In the genomic region with DNA sequence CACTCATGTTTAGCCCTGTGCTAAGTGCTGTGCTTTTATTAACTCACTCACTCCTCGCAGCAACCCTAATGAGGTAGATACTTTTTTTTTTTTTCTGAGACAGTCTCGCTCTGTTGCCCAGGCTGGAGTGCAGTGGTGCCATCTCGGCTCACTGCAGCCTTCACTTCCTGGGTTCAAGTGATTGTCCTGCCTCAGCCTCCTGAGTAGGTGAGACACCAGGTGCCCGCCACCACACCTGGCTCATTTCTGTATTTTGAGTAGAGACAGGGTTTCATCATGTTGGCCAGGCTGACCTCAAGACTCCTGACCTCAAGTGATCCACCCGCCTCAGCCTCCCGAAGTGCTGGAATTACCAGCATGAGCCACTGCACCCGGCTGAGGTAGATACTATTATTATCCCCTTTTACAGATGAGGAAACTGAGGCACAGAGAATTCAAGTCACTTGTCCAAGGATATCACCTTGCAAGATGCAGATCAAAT, we compare ENCODE assay signal across 9 cellular contexts. TPM values are rescaled to one million over a fixed set of nuclear protein-coding genes. Genes with fewer than 3 reads are reported as not detected.
DNase-seq lines count a peak whose midpoint lies in the region; ATAC-seq, FAIRE-seq and TF ChIP-seq lines count a peak whose summit lies in the region.
"Had no signal": no experiment of that assay in that cellular context is flagged by ENCODE, and none has a peak within 500 bp of the region (broad histone marks: within the 10 kb centered on the region; RNA-seq: fewer than 3 reads in every experiment).

No MANE protein-coding gene starts in this region.

- H4K8ac ChIP-seq in IMR-90 (ENCODE audit: low read depth in 2 of 2, low read length in 2 of 2), result peak overlapping the region in 1 of 2 experiments; percentile 13; a peak in 1 of 4 replicates

- no peak overlapping the region; the same call in 1 of the 2 replicates for H3K14ac ChIP-seq in IMR-90 (replicated peaks; ENCODE audit: low read depth, low read length)

- peaks cover 20% of the 10 kb centered on the region; the same call in 1 of the 2 replicates for H4K20me1 ChIP-seq in IMR-90 (ENCODE audit: insufficient read depth, low read length)

- H3K36me3 ChIP-seq in ACC112 (ENCODE audit: insufficient read depth, low read length) (no peaks in the 10 kb centered on the region), IMR-90 (ENCODE audit: control insufficient read depth, insufficient read depth, low read length) (peaks cover 16% of the 10 kb centered on the region; the same call in 1 of the 2 replicates), colonic mucosa (no peaks in the 10 kb centered on the region)

- 100% methylated on average over 1 of the region's 7 CpGs; no CpG with 5 or more reads in 1 of the 2 experiments for WGBS in IMR-90 (ENCODE audit: extremely low coverage in 2 of 2, insufficient read length in 1 of 2), 2 experiments

- FAIRE-seq in D721Med (lab: Jason Lieb, UNC), result no peak

- no peak overlapping the region for H3K18ac ChIP-seq in IMR-90 (ENCODE audit: low read depth, low read length)

- H3K9me1 ChIP-seq in IMR-90 (ENCODE audit: insufficient read depth, low read length), result peaks cover 14% of the 10 kb centered on the region; the same call in 1 of the 2 replicates

- intact Hi-C loops in IMR-90 (cut with micrococcal nuclease), result loop anchor here (5.0 kb wide), 1 partner anchor 78 kb away; the partner anchor contains the start of gene EGLN2
- intact Hi-C loops in colonic mucosa (cut with DNase I), result no loop called here

- H3K27me3 Mint-ChIP-seq in natural killer cell treated with Interleukin-12 subunit alpha and Interleukin-12 subunit beta and Interleukin-15 and Interleukin-18, amount 100 ng/mL, for 72 hours, result no peaks in the 10 kb centered on the region

- dilution Hi-C loops in IMR-90 (cut with HindIII; ENCODE audit: low sequenced_read_pairs, unreplicated experiment), result no loop called here

- H3K4me1 ChIP-seq in ACC112 (ENCODE audit: control insufficient read depth, insufficient read depth, low read length, unreplicated experiment) (peaks cover 15% of the 10 kb centered on the region), IMR-90 (ENCODE audit: control insufficient read depth, insufficient read depth, low read length) (peaks cover 9% of the 10 kb centered on the region), colonic mucosa (peaks cover 12% of the 10 kb centered on the region)

- ATAC-seq in IMR-90 (ENCODE audit: low read depth) (no peak), GM21528 (IDR thresholded peaks at IDR 0.05; ENCODE audit: low FRiP score, unreplicated experiment) (no peak)
- ATAC-seq in natural killer cell treated with Interleukin-12 subunit alpha and Interleukin-12 subunit beta and Interleukin-15 and Interleukin-18, amount 100 ng/mL, for 72 hours, result no peak

- H2BK120ac ChIP-seq in IMR-90 (ENCODE audit: low read depth, low read length), result no peak overlapping the region

- no TSS peak for BruUV-seq in IMR-90 (replicated peaks; lab: Mats Ljungman, UMichigan)

- peak overlapping the region; percentile 85 for H3K4me3 ChIP-seq in ACC112 (ENCODE audit: low read depth, low read length)
- peak overlapping the region; percentile 86 for H3K4me3 ChIP-seq in IMR-90 (ENCODE audit: insufficient read depth, low read depth, low read length)
- H3K4me3 ChIP-seq in colonic mucosa, result peak overlapping the region; percentile 59

- no peak for DNase-seq in IMR-90
- DNase-seq in colonic mucosa, result no peak
- no peak for DNase-seq in natural killer cell treated with Interleukin-12 subunit alpha and Interleukin-12 subunit beta and Interleukin-15 and Interleukin-18, amount 100 ng/mL, for 72 hours (ENCODE audit: low spot score)
- DNase-seq in germinal center (ENCODE audit: low spot score), result no peak
- no peak for DNase-seq in D721Med (ENCODE audit: insufficient read length, low spot score)
- DNase-seq in iPS-NIHi11 (ENCODE audit: low spot score), result no peak
- DNase-seq: activated CD8-positive, alpha-beta memory T cell treated with anti-CD3 and anti-CD28 coated beads, Interleukin-2, amount 50 U/mL, for 48 hours had no signal

- peak overlapping the region in 1 of 2 donors; percentile 95 for H3K27ac Mint-ChIP-seq in natural killer cell treated with Interleukin-12 subunit alpha and Interleukin-12 subunit beta and Interleukin-15 and Interleukin-18, amount 100 ng/mL, for 72 hours

- TF ChIP-seq RAD21 in IMR-90 (IDR thresholded peaks at IDR 0.05; ENCODE audit: low read length), result no peak

- peak overlapping the region; percentile 10 for H2AK9ac ChIP-seq in IMR-90 (replicated peaks; ENCODE audit: low read depth, low read length, poor library complexity)

- H4K5ac ChIP-seq in IMR-90 (ENCODE audit: low read depth, low read length), result no peak overlapping the region

- H3K27me3 ChIP-seq in ACC112 (ENCODE audit: insufficient read depth, low read length) (no peaks in the 10 kb centered on the region), IMR-90 (ENCODE audit: control insufficient read depth, insufficient read depth, low read length) (no peaks in the 10 kb centered on the region), colonic mucosa (no peaks in the 10 kb centered on the region)

- H3K4me2 ChIP-seq in IMR-90 (ENCODE audit: low read depth, low read length), result peak overlapping the region; percentile 91

- H2AFZ ChIP-seq in ACC112 (ENCODE audit: low read length, unreplicated experiment) (no peak overlapping the region), IMR-90 (replicated peaks; ENCODE audit: low read length, poor library complexity) (no peak overlapping the region)

- CTCF ChIA-PET in IMR-90 (lab: Yijun Ruan, JAX), result no interaction called here

- H3K4ac ChIP-seq in IMR-90 (ENCODE audit: low read depth, low read length), result peak overlapping the region; percentile 24; the same call in 1 of the 2 replicates

- H3K9me3 ChIP-seq in IMR-90 (ENCODE audit: control insufficient read depth, insufficient read depth, low read length), result no peaks in the 10 kb centered on the region
- H3K9me3 ChIP-seq in colonic mucosa, result no peaks in the 10 kb centered on the region

- H3K36me3 Mint-ChIP-seq in natural killer cell treated with Interleukin-12 subunit alpha and Interleukin-12 subunit beta and Interleukin-15 and Interleukin-18, amount 100 ng/mL, for 72 hours, result peaks cover 6% of the 10 kb centered on the region

- no peaks in the 10 kb centered on the region for H3K9me3 Mint-ChIP-seq in natural killer cell treated with Interleukin-12 subunit alpha and Interleukin-12 subunit beta and Interleukin-15 and Interleukin-18, amount 100 ng/mL, for 72 hours

- peak overlapping the region; percentile 83 for H2BK5ac ChIP-seq in IMR-90 (ENCODE audit: low read depth, low read length, poor library complexity, severe bottlenecking)

- peaks cover 51% of the 10 kb centered on the region for H3K79me2 ChIP-seq in ACC112 (ENCODE audit: control insufficient read depth, insufficient read depth, low read length, unreplicated experiment)

- TF ChIP-seq CTCF in IMR-90 (conservative IDR thresholded peaks at IDR 0.05; ENCODE audit: low read depth, low read length) (no peak), colonic mucosa (IDR thresholded peaks at IDR 0.05) (no peak), D721Med (IDR thresholded peaks at IDR 0.05; ENCODE audit: insufficient read depth, missing control alignments) (no peak)

- H3K4me3 Mint-ChIP-seq in natural killer cell treated with Interleukin-12 subunit alpha and Interleukin-12 subunit beta and Interleukin-15 and Interleukin-18, amount 100 ng/mL, for 72 hours, result peak overlapping the region; percentile 94

- H2BK15ac ChIP-seq in IMR-90 (ENCODE audit: low read depth, low read length), result no peak overlapping the region

- H2BK20ac ChIP-seq in IMR-90 (ENCODE audit: low read depth, low read length), result no peak overlapping the region

- POLR2A ChIA-PET in IMR-90 (lab: Charles Lee; ENCODE audit: unreplicated experiment), result interaction anchor here (0.6 kb wide), 1 partner anchor 36 kb away, joined by 5 read pairs; no protein-coding TSS in a partner anchor

- H4K91ac ChIP-seq in IMR-90 (ENCODE audit: insufficient read depth, low read depth, low read length), result no peak overlapping the region

- in situ Hi-C loops in IMR-90 (cut with MboI; ENCODE audit: low sequenced_read_pairs), result no loop called here

- H3K27ac ChIP-seq in ACC112 (ENCODE audit: low read depth, low read length) (peak overlapping the region; percentile 99), IMR-90 (ENCODE audit: insufficient read depth, low read length) (peak overlapping the region; percentile 96; the same call in 1 of the 2 replicates), colonic mucosa (peak overlapping the region; percentile 78)

- no peak for TF ChIP-seq POLR2A in IMR-90 (IDR thresholded peaks at IDR 0.05; ENCODE audit: low read depth, low read length)

- H3K4me1 Mint-ChIP-seq in natural killer cell treated with Interleukin-12 subunit alpha and Interleukin-12 subunit beta and Interleukin-15 and Interleukin-18, amount 100 ng/mL, for 72 hours (ENCODE audit: low read depth in 2 of 2), result peaks cover 50 to 61% of the 10 kb centered on the region in 2 donors

- peak overlapping the region; percentile 22; the same call in 1 of the 2 replicates for H3K23ac ChIP-seq in IMR-90 (ENCODE audit: low read depth, low read length)

- H3K9ac ChIP-seq in IMR-90 (ENCODE audit: low read depth, low read length), result peak overlapping the region; percentile 97; the same call in 1 of the 2 replicates
- H3K9ac ChIP-seq in colonic mucosa (ENCODE audit: low read depth in 2 of 2, low read length in 2 of 2), result peak overlapping the region; percentile 96 to 99

- peaks cover 18 to 69% of the 10 kb centered on the region in 2 experiments for H3K79me1 ChIP-seq in IMR-90 (ENCODE audit: low read depth in 1 of 2, low read length in 2 of 2)

- 0 out of 2 replicates have a peak overlapping the region, but pooled peaks have one; percentile 7 for H3K56ac ChIP-seq in IMR-90 (ENCODE audit: extremely low read depth, insufficient read depth, low read length)

- peak overlapping the region; percentile 40; the same call in 1 of the 2 replicates for H2AK5ac ChIP-seq in IMR-90 (ENCODE audit: low read depth, low read length)

RNA-seq across cellular contexts. Expression of gene ITPKC, which starts 2.5 kb away (rescaled TPM):
- total RNA-seq in IMR-90 (2012; rRNA removed) (7.7 and 8.6 TPM in 2 replicates), colonic mucosa (10 to 100 TPM; 15.8 to 22.0 TPM)
- polyA plus RNA-seq in IMR-90 (2012; rRNA removed), result 8.6 and 9.4 TPM in 2 replicates
- polyA plus RNA-seq in IMR-90 (2012; cell fraction: cytosol; rRNA removed), result 6.5 and 8.3 TPM in 2 replicates
- polyA plus RNA-seq in IMR-90 (2012; cell fraction: nucleus; rRNA removed; ENCODE audit: low replicate concordance), result 6.8 and 11.6 TPM in 2 replicates
- total RNA-seq in natural killer cell treated with Interleukin-12 subunit alpha and Interleukin-12 subunit beta and Interleukin-15 and Interleukin-18, amount 100 ng/mL, for 72 hours, result 10 to 100 TPM in 1 of 2 donors, 1 to 10 TPM in 1; 9.0 to 10.3 TPM

RNA-seq across cellular contexts. Expression of gene COQ8B, which starts 2.8 kb away (rescaled TPM):
- total RNA-seq in IMR-90 (2012; rRNA removed), result 14.2 and 14.9 TPM in 2 replicates
- 23.2 and 23.5 TPM in 2 replicates for polyA plus RNA-seq in IMR-90 (2012; rRNA removed)
- polyA plus RNA-seq in IMR-90 (2012; cell fraction: cytosol; rRNA removed), result 12.9 and 22.5 TPM in 2 replicates
- polyA plus RNA-seq in IMR-90 (2012; cell fraction: nucleus; rRNA removed; ENCODE audit: low replicate concordance), result 64.0 and 115 TPM in 2 replicates
- total RNA-seq in colonic mucosa, result 10 to 100 TPM; 26.5 to 48.5 TPM
- 10 to 100 TPM; 28.7 to 41.7 TPM for total RNA-seq in natural killer cell treated with Interleukin-12 subunit alpha and Interleukin-12 subunit beta and Interleukin-15 and Interleukin-18, amount 100 ng/mL, for 72 hours

RNA-seq across cellular contexts. Expression of gene NUMBL, which starts 29.0 kb away (rescaled TPM):
- total RNA-seq in IMR-90 (2012; rRNA removed), result 6.3 and 6.9 TPM in 2 replicates
- polyA plus RNA-seq in IMR-90 (2012; rRNA removed), result 29.0 and 29.8 TPM in 2 replicates
- polyA plus RNA-seq in IMR-90 (2012; cell fraction: cytosol; rRNA removed), result 45.8 and 88.1 TPM in 2 replicates
- 107 and 168 TPM in 2 replicates for polyA plus RNA-seq in IMR-90 (2012; cell fraction: nucleus; rRNA removed; ENCODE audit: low replicate concordance)
- total RNA-seq in colonic mucosa, result 10 to 100 TPM; 12.8 to 22.0 TPM
- 10 to 100 TPM in 1 of 2 donors, 1 to 10 TPM in 1; 6.6 to 13.9 TPM for total RNA-seq in natural killer cell treated with Interleukin-12 subunit alpha and Interleukin-12 subunit beta and Interleukin-15 and Interleukin-18, amount 100 ng/mL, for 72 hours

RNA-seq across cellular contexts. Expression of gene ACTMAP, which starts 30.8 kb away (rescaled TPM):
- total RNA-seq in IMR-90 (2012; rRNA removed) (0.28 and 0.54 TPM in 2 replicates), colonic mucosa (10 to 100 TPM; 11.1 to 18.7 TPM)
- polyA plus RNA-seq in IMR-90 (2012; rRNA removed), result 4.9 and 5.4 TPM in 2 replicates
- 4.2 and 5.8 TPM in 2 replicates for polyA plus RNA-seq in IMR-90 (2012; cell fraction: cytosol; rRNA removed)
- polyA plus RNA-seq in IMR-90 (2012; cell fraction: nucleus; rRNA removed; ENCODE audit: low replicate concordance), result 6.8 and 12.2 TPM in 2 replicates
- 10 to 100 TPM; 10.9 to 16.6 TPM for total RNA-seq in natural killer cell treated with Interleukin-12 subunit alpha and Interleukin-12 subunit beta and Interleukin-15 and Interleukin-18, amount 100 ng/mL, for 72 hours

RNA-seq across cellular contexts. Expression of gene SNRPA, which starts 31.5 kb away (rescaled TPM):
- total RNA-seq in IMR-90 (2012; rRNA removed) (28.3 and 30.3 TPM in 2 replicates), colonic mucosa (100 to 1,000 TPM in 1 of 2 donors, 10 to 100 TPM in 1; 56.0 to 126 TPM)
- polyA plus RNA-seq in IMR-90 (2012; rRNA removed), result 81.3 and 158 TPM in 2 replicates
- polyA plus RNA-seq in IMR-90 (2012; cell fraction: cytosol; rRNA removed), result 89.7 and 101 TPM in 2 replicates
- 76.5 and 101 TPM in 2 replicates for polyA plus RNA-seq in IMR-90 (2012; cell fraction: nucleus; rRNA removed; ENCODE audit: low replicate concordance)
- total RNA-seq in natural killer cell treated with Interleukin-12 subunit alpha and Interleukin-12 subunit beta and Interleukin-15 and Interleukin-18, amount 100 ng/mL, for 72 hours, result 100 to 1,000 TPM in 1 of 2 donors, 10 to 100 TPM in 1; 95.5 to 191 TPM
